23 cellular contexts compared by ENCODE assay signal in genomic region chr17:46722662-46723285, GRCh38.
DNase-seq lines count a peak whose midpoint lies in the region; ATAC-seq, FAIRE-seq and TF ChIP-seq lines count a peak whose summit lies in the region.
"Had no signal": no experiment of that assay in that cellular context is flagged by ENCODE, and none has a peak within 500 bp of the region (broad histone marks: within the 10 kb centered on the region; RNA-seq: fewer than 3 reads in every experiment).

No MANE protein-coding gene starts in this region.

- peak overlapping the region; percentile 49 for H3K4me2 ChIP-seq in OCI-LY3 (ENCODE audit: low read length)
- no peak overlapping the region for H3K4me2 ChIP-seq in HepG2 (ENCODE audit: low read depth, low read length)

- no TSS peak for BruUV-seq in HepG2 (replicated peaks; lab: Mats Ljungman, UMichigan)

- no peak for FAIRE-seq in HepG2 (lab: Jason Lieb, UNC)
- FAIRE-seq: G401.6 had no signal

- H3K4me3 ChIP-seq in OCI-LY3 (ENCODE audit: low read length) (peak overlapping the region; percentile 4; the same call in 1 of the 2 replicates), HepG2 (replicated peaks in 1 of 3; ENCODE audit: insufficient read depth in 1 of 3, low read depth in 2 of 3, low read length in 3 of 3) (no peak overlapping the region)
- H3K4me3 ChIP-seq: prostate gland, vagina had no signal

- TF ChIP-seq CTCF in OCI-LY3 (IDR thresholded peaks at IDR 0.05; ENCODE audit: low read depth, low read length) (no peak), HepG2 (CRISPR knock-in tag; IDR thresholded peaks at IDR 0.05) (no peak)

- H2AFZ ChIP-seq in OCI-LY3 (ENCODE audit: low read depth, low read length): no peak overlapping the region
- H2AFZ ChIP-seq in HepG2 (ENCODE audit: low read length): no peak overlapping the region

- intact Hi-C loops in HepG2 (cut with micrococcal nuclease; ENCODE audit: unreplicated experiment): no loop called here

- H3K36me3 ChIP-seq in OCI-LY3 (replicated peaks; ENCODE audit: low read depth, low read length) (peaks cover 15% of the 10 kb centered on the region), HepG2 (replicated peaks in 1 of 2; ENCODE audit: control insufficient read depth in 1 of 2, insufficient read depth in 2 of 2, low read length in 2 of 2) (peaks cover 0 to 3% of the 10 kb centered on the region in 2 experiments; a peak in 3 of 5 replicates)
- H3K36me3 ChIP-seq: prostate gland had no signal

- TF ChIP-seq RAD21 in HepG2 (CRISPR knock-in tag; IDR thresholded peaks at IDR 0.05): no peak

- no peaks in the 10 kb centered on the region for H3K79me2 ChIP-seq in OCI-LY3 (ENCODE audit: low read length)
- H3K79me2 ChIP-seq in HepG2 (ENCODE audit: insufficient read depth, low read length): no peaks in the 10 kb centered on the region

- no peak for TF ChIP-seq EP300 in HepG2 (IDR thresholded peaks at IDR 0.05; ENCODE audit: low read depth in 2 of 2, low read length in 2 of 2)
- no peak for TF ChIP-seq EP300 in HepG2 (CRISPR knock-in tag; IDR thresholded peaks at IDR 0.05; ENCODE audit: borderline replicate concordance)

- in situ Hi-C loops in HepG2 (cut with HindIII; ENCODE audit: extremely low pct_ligation_motif_present, low pct_unique_long_range_greater_than_20kb): no loop called here

- TF ChIP-seq POLR2A in HepG2 (IDR thresholded peaks at IDR 0.05; ENCODE audit: insufficient read depth in 1 of 2, low read depth in 2 of 2, low read length in 2 of 2): no peak

- no peaks in the 10 kb centered on the region for H4K20me1 ChIP-seq in OCI-LY3 (ENCODE audit: insufficient read depth, low read length)
- no peaks in the 10 kb centered on the region for H4K20me1 ChIP-seq in HepG2 (ENCODE audit: insufficient read depth, low read length)

- peaks cover 18% of the 10 kb centered on the region for H3K4me1 ChIP-seq in OCI-LY3 (ENCODE audit: low read length)
- no peaks in the 10 kb centered on the region for H3K4me1 ChIP-seq in HepG2 (ENCODE audit: insufficient read depth, low read length)
- H3K4me1 ChIP-seq: prostate gland had no signal

- no peaks in the 10 kb centered on the region for H3K9me3 ChIP-seq in OCI-LY3 (ENCODE audit: insufficient read depth, low read length)
- H3K9me3 ChIP-seq in HepG2 (ENCODE audit: low read length): no peaks in the 10 kb centered on the region
- H3K9me3 ChIP-seq: prostate gland, vagina had no signal

- H3K27ac ChIP-seq in OCI-LY3 (ENCODE audit: low read length) (no peak overlapping the region), HepG2 (ENCODE audit: extremely low read length, insufficient read depth, low read length) (no peak overlapping the region)
- H3K27ac ChIP-seq: C4-2B, epithelial cell of prostate, prostate gland, RWPE1, vagina had no signal

- 68% methylated on average over 7 of the region's 7 CpGs for WGBS in HepG2 (ENCODE audit: low lambda C conversion rate)

- CTCF ChIA-PET in HepG2 (lab: Yijun Ruan, JAX; ENCODE audit: low intra/inter-chr PET ratio, low total read pairs): no interaction called here

- DNase-seq in DMS79 treated with DMSO at 0.1 percent for 48 hours (lab: John Stamatoyannopoulos, UW) (peak; percentile 12), iris pigment epithelial cell (ENCODE audit: low read depth) (peak; percentile 37), renal cortical epithelial cell (ENCODE audit: low read depth) (peak; percentile 73), HepG2 (ENCODE audit: low spot score) (no peak)
- DNase-seq in stimulated activated naive CD4-positive, alpha-beta T cell (lab: John Stamatoyannopoulos, UW): no peak
- DNase-seq: activated naive CD4-positive, alpha-beta T cell treated with anti-CD3 and anti-CD28 coated beads for 36 hours; activated T-cell treated with anti-CD3 and anti-CD28 coated beads, Interleukin-2, amount 50 U/mL, for 24 hours; foreskin melanocyte; hypothalamus; KBM-7; natural killer cell; NCI-H1930; NCI-H446; T-helper 9 cell had no signal

- POLR2A ChIA-PET in HepG2 (lab: Yijun Ruan, JAX): no interaction called here

- H3K27me3 ChIP-seq in OCI-LY3 (ENCODE audit: low read depth, low read length) (no peaks in the 10 kb centered on the region), HepG2 (ENCODE audit: control insufficient read depth in 1 of 2, insufficient read depth in 2 of 2, low read length in 2 of 2) (no peaks in the 10 kb centered on the region)
- H3K27me3 ChIP-seq: vagina had no signal

- H3K9ac ChIP-seq in OCI-LY3 (ENCODE audit: low read length) (no peak overlapping the region), HepG2 (ENCODE audit: insufficient read depth, low read depth, low read length) (no peak overlapping the region)

- ATAC-seq in HG03095 (IDR thresholded peaks at IDR 0.05; ENCODE audit: unreplicated experiment): no peak
- no peak for ATAC-seq in HepG2
- ATAC-seq in HG02981 (IDR thresholded peaks at IDR 0.05; ENCODE audit: unreplicated experiment): no peak
- ATAC-seq: natural killer cell had no signal

TF ChIP-seq in HepG2, 621 proteins besides CTCF, POLR2A, EP300 and RAD21:
- TF ChIP-seq SSRP1 (CRISPR knock-in tag; IDR thresholded peaks at IDR 0.05) (no peak), ZBTB20 (CRISPR knock-in tag; IDR thresholded peaks at IDR 0.05; ENCODE audit: borderline replicate concordance, low read depth) (no peak)
- TF ChIP-seq, protein P1, sequence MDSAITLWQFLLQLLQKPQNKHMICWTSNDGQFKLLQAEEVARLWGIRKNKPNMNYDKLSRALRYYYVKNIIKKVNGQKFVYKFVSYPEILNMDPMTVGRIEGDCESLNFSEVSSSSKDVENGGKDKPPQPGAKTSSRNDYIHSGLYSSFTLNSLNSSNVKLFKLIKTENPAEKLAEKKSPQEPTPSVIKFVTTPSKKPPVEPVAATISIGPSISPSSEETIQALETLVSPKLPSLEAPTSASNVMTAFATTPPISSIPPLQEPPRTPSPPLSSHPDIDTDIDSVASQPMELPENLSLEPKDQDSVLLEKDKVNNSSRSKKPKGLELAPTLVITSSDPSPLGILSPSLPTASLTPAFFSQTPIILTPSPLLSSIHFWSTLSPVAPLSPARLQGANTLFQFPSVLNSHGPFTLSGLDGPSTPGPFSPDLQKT (CRISPR knock-in tag; IDR thresholded peaks at IDR 0.05; ENCODE audit: borderline replicate concordance): no peak

Comparison
In these comparisons a context has a peak if more than half of its experiments do, and no peak if none do; other contexts are left out.
1. DNase-seq: peak in DMS79 treated with DMSO at 0.1 percent for 48 hours (single experiment), iris pigment epithelial cell (single experiment) and renal cortical epithelial cell (single experiment); none in HepG2 (single experiment) and stimulated activated naive CD4-positive, alpha-beta T cell (0 of 6).